Comparison of ENCODE assay signal across 26 cellular contexts in the genomic region with DNA sequence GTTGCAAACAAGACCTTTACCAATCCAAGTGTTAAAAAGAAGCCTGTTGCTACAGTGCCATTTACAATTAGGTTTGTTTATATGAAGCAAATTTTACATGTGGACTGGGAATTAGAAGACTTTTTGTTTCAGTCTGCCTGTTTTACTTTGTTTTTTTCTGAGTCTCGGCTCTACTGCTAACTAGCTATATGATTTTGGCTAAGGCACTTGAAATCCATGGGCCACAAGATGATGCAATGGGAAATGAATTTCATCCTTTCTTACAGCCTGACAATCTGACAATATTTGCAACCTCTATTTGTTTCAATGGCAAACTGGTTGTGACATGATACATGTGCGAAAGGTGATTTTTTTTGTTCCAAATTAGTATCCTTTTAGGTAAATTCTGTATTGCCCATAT. TPM values are rescaled to one million over a fixed set of nuclear protein-coding genes. Genes with fewer than 3 reads are reported as not detected.
DNase-seq lines count a peak whose midpoint lies in the region; ATAC-seq and TF ChIP-seq lines count a peak whose summit lies in the region.
"Had no signal": no experiment of that assay in that cellular context is flagged by ENCODE, and none has a peak within 500 bp of the region (broad histone marks: within the 10 kb centered on the region; RNA-seq: fewer than 3 reads in every experiment).

No MANE protein-coding gene starts in this region.

- H3K4me3 ChIP-seq in GM23248 = no peak overlapping the region
- H3K4me3 ChIP-seq in adipocyte (ENCODE audit: low read length) = no peak overlapping the region
- H3K4me3 ChIP-seq: breast epithelium, colonic mucosa had no signal

- no peak overlapping the region for H3K27ac ChIP-seq in GM23248
- H3K27ac ChIP-seq: breast epithelium, colonic mucosa had no signal

- H3K4me1 ChIP-seq in GM23248 (ENCODE audit: insufficient read depth) (peaks cover 20% of the 10 kb centered on the region), adipocyte (ENCODE audit: control insufficient read depth, insufficient read depth, low read length) (peaks cover 34% of the 10 kb centered on the region)

- CTCF ChIA-PET in activated CD8-positive, alpha-beta memory T cell treated with anti-CD3 and anti-CD28 coated beads, Interleukin-2, amount 10 ng/mL, durations not matched to agents 7 days and 5 days (lab: Charles Lee) = interaction anchor here (2.1 kb wide), 1 partner anchor 12 kb away, joined by 12 read pairs; a partner anchor contains a TSS

- peaks cover 32% of the 10 kb centered on the region for H3K79me2 ChIP-seq in GM23248 (ENCODE audit: insufficient read depth)

- H3K36me3 ChIP-seq in GM23248 (ENCODE audit: low read depth) (peaks cover 9% of the 10 kb centered on the region), adipocyte (ENCODE audit: control insufficient read depth, insufficient read depth, low read length, severe bottlenecking) (peaks cover 21% of the 10 kb centered on the region)
- H3K36me3 ChIP-seq: breast epithelium, colonic mucosa had no signal

- no peak overlapping the region for H3K27ac Mint-ChIP-seq in activated CD8-positive, alpha-beta memory T cell treated with anti-CD3 and anti-CD28 coated beads, Interleukin-2, amount 10 ng/mL, durations not matched to agents 7 days and 5 days
- no peak overlapping the region for H3K27ac Mint-ChIP-seq in mesothelial cell of epicardium
- H3K27ac Mint-ChIP-seq: CD4-positive, alpha-beta T cell; effector memory CD8-positive, alpha-beta T cell; stimulated activated naive B cell treated with anti-CD40 and anti-IgM and Interleukin-4, amounts not matched to agents 10 μg/mL and 1 μg/mL and 100 μg/mL, for 72 hours had no signal

- H2AFZ ChIP-seq in GM23248 = no peak overlapping the region

- peaks cover 37% of the 10 kb centered on the region for H3K4me1 Mint-ChIP-seq in activated CD8-positive, alpha-beta memory T cell treated with anti-CD3 and anti-CD28 coated beads, Interleukin-2, amount 10 ng/mL, durations not matched to agents 7 days and 5 days
- peaks cover 21% of the 10 kb centered on the region for H3K4me1 Mint-ChIP-seq in mesothelial cell of epicardium

- no peaks in the 10 kb centered on the region for H3K9me3 Mint-ChIP-seq in activated CD8-positive, alpha-beta memory T cell treated with anti-CD3 and anti-CD28 coated beads, Interleukin-2, amount 10 ng/mL, durations not matched to agents 7 days and 5 days (ENCODE audit: low read depth)
- H3K9me3 Mint-ChIP-seq in mesothelial cell of epicardium = no peaks in the 10 kb centered on the region
- H3K9me3 Mint-ChIP-seq: CD4-positive, alpha-beta T cell; effector memory CD8-positive, alpha-beta T cell; naive B cell; stimulated activated naive B cell treated with anti-CD40 and anti-IgM and Interleukin-4, amounts not matched to agents 10 μg/mL and 1 μg/mL and 100 μg/mL, for 72 hours had no signal

- H3K9ac ChIP-seq in GM23248 (no peak overlapping the region), adipocyte (ENCODE audit: low read length) (no peak overlapping the region)

- no peaks in the 10 kb centered on the region for H3K27me3 Mint-ChIP-seq in activated CD8-positive, alpha-beta memory T cell treated with anti-CD3 and anti-CD28 coated beads, Interleukin-2, amount 10 ng/mL, durations not matched to agents 7 days and 5 days
- no peaks in the 10 kb centered on the region for H3K27me3 Mint-ChIP-seq in mesothelial cell of epicardium (ENCODE audit: low read depth)
- H3K27me3 Mint-ChIP-seq: CD4-positive, alpha-beta T cell; effector memory CD8-positive, alpha-beta T cell; naive B cell; stimulated activated naive B cell treated with anti-CD40 and anti-IgM and Interleukin-4, amounts not matched to agents 10 μg/mL and 1 μg/mL and 100 μg/mL, for 72 hours had no signal

- H3F3A ChIP-seq in GM23248 (ENCODE audit: insufficient read depth) = peaks cover 27% of the 10 kb centered on the region

- no peak overlapping the region for H3K4me3 Mint-ChIP-seq in activated CD8-positive, alpha-beta memory T cell treated with anti-CD3 and anti-CD28 coated beads, Interleukin-2, amount 10 ng/mL, durations not matched to agents 7 days and 5 days
- H3K4me3 Mint-ChIP-seq in mesothelial cell of epicardium = no peak overlapping the region
- H3K4me3 Mint-ChIP-seq: effector memory CD8-positive, alpha-beta T cell; stimulated activated naive B cell treated with anti-CD40 and anti-IgM and Interleukin-4, amounts not matched to agents 10 μg/mL and 1 μg/mL and 100 μg/mL, for 72 hours had no signal

- 72 to 75% methylated on average over 2 of the region's 2 CpGs for WGBS in GM23248 (ENCODE audit: low coverage in 1 of 2, low lambda C conversion rate in 2 of 2, missing lambda C conversion rate in 2 of 2), 2 experiments

- ATAC-seq in activated CD8-positive, alpha-beta memory T cell treated with anti-CD3 and anti-CD28 coated beads, Interleukin-2, amount 10 ng/mL, durations not matched to agents 7 days and 5 days = no peak
- ATAC-seq: effector memory CD8-positive, alpha-beta T cell; esophagus mucosa; left ventricle myocardium superior; stimulated activated naive B cell treated with anti-CD40 and anti-IgM and Interleukin-4, amounts not matched to agents 10 μg/mL and 1 μg/mL and 100 μg/mL, for 72 hours had no signal

- TF ChIP-seq CTCF in mesothelial cell of epicardium (IDR thresholded peaks at IDR 0.05; ENCODE audit: unreplicated experiment) = no peak

- H3K9me2 ChIP-seq in GM23248 (ENCODE audit: insufficient read depth) = no peaks in the 10 kb centered on the region

- H4K20me1 ChIP-seq in GM23248 (ENCODE audit: insufficient read depth) = no peaks in the 10 kb centered on the region

- no peak overlapping the region for H3K4me2 ChIP-seq in GM23248 (ENCODE audit: unreplicated experiment)

- H3K9me3 ChIP-seq in GM23248 (ENCODE audit: low read depth) (no peaks in the 10 kb centered on the region), adipocyte (ENCODE audit: control insufficient read depth, low read length) (no peaks in the 10 kb centered on the region)
- H3K9me3 ChIP-seq: breast epithelium, colonic mucosa had no signal

- H3K27me3 ChIP-seq in GM23248 (replicated peaks; ENCODE audit: insufficient read depth) (no peaks in the 10 kb centered on the region), adipocyte (replicated peaks; ENCODE audit: control insufficient read depth, insufficient read depth, low read length) (no peaks in the 10 kb centered on the region)
- H3K27me3 ChIP-seq: breast epithelium, colonic mucosa had no signal

- in situ Hi-C loops in GM23248 (cut with MboI) = no loop called here

- peaks cover 6% of the 10 kb centered on the region for H3K36me3 Mint-ChIP-seq in activated CD8-positive, alpha-beta memory T cell treated with anti-CD3 and anti-CD28 coated beads, Interleukin-2, amount 10 ng/mL, durations not matched to agents 7 days and 5 days
- H3K36me3 Mint-ChIP-seq in mesothelial cell of epicardium = peaks cover 8% of the 10 kb centered on the region

- DNase-seq in NOMO-1 treated with DMSO at 0.1 percent for 48 hours (lab: John Stamatoyannopoulos, UW; ENCODE audit: unreplicated experiment) (peak; percentile 7), NOMO-1 treated with dmso at 0.1 percent for 144 hours (lab: John Stamatoyannopoulos, UW; ENCODE audit: unreplicated experiment) (no peak), GM23248 (peak; percentile 37), adipocyte (ENCODE audit: low read depth) (peak; percentile 55), iris pigment epithelial cell (ENCODE audit: low read depth) (peak; percentile 40), mesothelial cell of epicardium (ENCODE audit: low spot score in 2 of 2, unreplicated experiment in 2 of 2) (no peak), DMS53 (lab: John Stamatoyannopoulos, UW) (no peak)
- no peak for DNase-seq in activated CD8-positive, alpha-beta memory T cell treated with anti-CD3 and anti-CD28 coated beads, Interleukin-2, amount 10 ng/mL, durations not matched to agents 7 days and 5 days
- DNase-seq: 8988T; activated naive CD4-positive, alpha-beta T cell treated with Interleukin-2 at 50 U/mL for 16 hours; CD4-positive, alpha-beta T cell; colonic mucosa; effector memory CD8-positive, alpha-beta T cell; hypothalamus; islet precursor cell; left ventricle myocardium superior; naive B cell; NCI-H1436 treated with DMSO at 0.1 percent for 48 hours; NCI-H2107; NCI-H446 treated with DMSO at 0.1 percent for 48 hours; occipital lobe; stimulated activated CD4-positive, alpha-beta T cell treated with anti-CD3 and anti-CD28 coated beads, Interleukin-15, amount 100 ng/mL, for 24 hours; stimulated activated naive B cell treated with anti-CD40 and anti-IgM and Interleukin-4, amounts not matched to agents 10 μg/mL and 1 μg/mL and 100 μg/mL, for 72 hours had no signal

RNA-seq across cellular contexts. Expression of a gene that starts 3.7 kb away (rescaled TPM):
- total RNA-seq in GM23248 (2014; rRNA removed; shearing (Covaris generic)) = 32.2 and 34.5 TPM in 2 replicates
- 37.1 and 37.9 TPM in 2 replicates for polyA plus RNA-seq in GM23248 (2016; fragmentation: Nextera tagmentation; extraction: Ambion mirVana)
- total RNA-seq in activated CD8-positive, alpha-beta memory T cell treated with anti-CD3 and anti-CD28 coated beads, Interleukin-2, amount 10 ng/mL, durations not matched to agents 7 days and 5 days = 10 to 100 TPM; 27.3 to 36.2 TPM
- total RNA-seq in mesothelial cell of epicardium = 26.8 to 27.2 TPM (median 26.9 TPM) in 3 replicates

RNA-seq across cellular contexts. Expression of a gene that starts 5.0 kb away (rescaled TPM):
- total RNA-seq in GM23248 (2014; rRNA removed; shearing (Covaris generic)) = 112 and 127 TPM in 2 replicates
- 204 and 210 TPM in 2 replicates for polyA plus RNA-seq in GM23248 (2016; fragmentation: Nextera tagmentation; extraction: Ambion mirVana)
- 100 to 1,000 TPM; 189 to 249 TPM for total RNA-seq in activated CD8-positive, alpha-beta memory T cell treated with anti-CD3 and anti-CD28 coated beads, Interleukin-2, amount 10 ng/mL, durations not matched to agents 7 days and 5 days
- total RNA-seq in mesothelial cell of epicardium = 146 to 154 TPM (median 148 TPM) in 3 replicates

RNA-seq across cellular contexts. Expression of a gene that starts 12.4 kb away (rescaled TPM):
- 0.13 and 0.65 TPM in 2 replicates for total RNA-seq in GM23248 (2014; rRNA removed; shearing (Covaris generic))
- polyA plus RNA-seq in GM23248 (2016; fragmentation: Nextera tagmentation; extraction: Ambion mirVana) = 0.31 and 0.35 TPM in 2 replicates
- 1 to 10 TPM; 1.8 to 2.1 TPM for total RNA-seq in activated CD8-positive, alpha-beta memory T cell treated with anti-CD3 and anti-CD28 coated beads, Interleukin-2, amount 10 ng/mL, durations not matched to agents 7 days and 5 days
- 0.38 to 0.60 TPM (median 0.59 TPM) in 3 replicates for total RNA-seq in mesothelial cell of epicardium

RNA-seq across cellular contexts. Expression of a gene that starts 35.6 kb away (rescaled TPM):
- total RNA-seq in GM23248 (2014; rRNA removed; shearing (Covaris generic)) = 26.1 and 36.5 TPM in 2 replicates
- 18.3 TPM in 2 replicates for polyA plus RNA-seq in GM23248 (2016; fragmentation: Nextera tagmentation; extraction: Ambion mirVana)
- total RNA-seq in activated CD8-positive, alpha-beta memory T cell treated with anti-CD3 and anti-CD28 coated beads, Interleukin-2, amount 10 ng/mL, durations not matched to agents 7 days and 5 days = 10 to 100 TPM; 35.0 to 36.2 TPM
- 26.6 to 27.6 TPM (median 27.1 TPM) in 3 replicates for total RNA-seq in mesothelial cell of epicardium

RNA-seq across cellular contexts. Expression of a gene that starts 36.6 kb away (rescaled TPM):
- 0.38 and 0.65 TPM in 2 replicates for total RNA-seq in GM23248 (2014; rRNA removed; shearing (Covaris generic))
- polyA plus RNA-seq in GM23248 (2016; fragmentation: Nextera tagmentation; extraction: Ambion mirVana) = 3.4 and 3.5 TPM in 2 replicates
- 1 to 10 TPM; 1.1 to 1.4 TPM for total RNA-seq in activated CD8-positive, alpha-beta memory T cell treated with anti-CD3 and anti-CD28 coated beads, Interleukin-2, amount 10 ng/mL, durations not matched to agents 7 days and 5 days
- total RNA-seq in mesothelial cell of epicardium = 0.40 to 0.61 TPM (median 0.58 TPM) in 3 replicates
- total RNA-seq: OCI-LY7 had no signal

Comparison
In these comparisons a context has a peak if more than half of its experiments do, and no peak if none do; other contexts are left out.
1. DNase-seq: peak in NOMO-1 treated with DMSO at 0.1 percent for 48 hours (single experiment), GM23248 (single experiment), adipocyte (single experiment) and iris pigment epithelial cell (single experiment); none in NOMO-1 treated with dmso at 0.1 percent for 144 hours (single experiment), activated CD8-positive, alpha-beta memory T cell treated with anti-CD3 and anti-CD28 coated beads, Interleukin-2, amount 10 ng/mL, durations not matched to agents 7 days and 5 days (single experiment), mesothelial cell of epicardium (0 of 2) and DMS53 (single experiment).